In the genomic region with DNA sequence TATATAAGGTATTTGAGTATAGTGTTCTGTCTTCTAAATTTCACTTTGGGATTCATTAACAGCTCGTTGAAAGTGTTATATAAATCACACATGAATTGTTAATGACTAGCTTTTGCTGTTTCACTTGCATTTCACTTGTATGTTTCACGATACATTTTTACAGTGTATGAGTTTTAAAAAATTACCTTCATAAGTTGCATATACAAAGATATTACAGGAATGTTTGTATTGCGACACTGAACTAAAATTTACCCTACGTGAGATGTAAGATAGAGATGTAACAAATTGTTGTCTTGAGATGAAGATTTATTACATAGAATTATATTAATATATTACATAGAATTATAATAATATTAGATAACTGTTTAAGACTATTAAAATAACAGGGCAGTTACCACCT, we compare ENCODE assay signal across 10 cellular contexts. TPM values are rescaled to one million over a fixed set of nuclear protein-coding genes. Genes with fewer than 3 reads are reported as not detected.
DNase-seq lines count a peak whose midpoint lies in the region; ATAC-seq and TF ChIP-seq lines count a peak whose summit lies in the region.
"Had no signal": no experiment of that assay in that cellular context is flagged by ENCODE, and none has a peak within 500 bp of the region (broad histone marks: within the 10 kb centered on the region; RNA-seq: fewer than 3 reads in every experiment).

No MANE protein-coding gene starts in this region.

- no peak overlapping the region for H3K27ac Mint-ChIP-seq in activated naive CD4-positive, alpha-beta T cell treated with anti-CD3 and anti-CD28 coated beads, Interleukin-2, amount 50 U/mL, for 24 hours
- peak overlapping the region; percentile 80 for H3K27ac Mint-ChIP-seq in activated naive CD8-positive, alpha-beta T cell treated with anti-CD3 and anti-CD28 coated beads, Interleukin-2, amount 10 ng/mL, durations not matched to agents 7 days and 5 days
- H3K27ac Mint-ChIP-seq in type B pancreatic cell: peak overlapping the region; percentile 74

- peaks cover 5 to 21% of the 10 kb centered on the region in 2 donors for H3K4me1 ChIP-seq in left lung

- no peak for DNase-seq in activated naive CD4-positive, alpha-beta T cell treated with Interleukin-2 at 50 U/mL for 16 hours
- no peak for DNase-seq in activated naive CD8-positive, alpha-beta T cell treated with anti-CD3 and anti-CD28 coated beads, Interleukin-2, amount 10 ng/mL, durations not matched to agents 7 days and 5 days
- DNase-seq in left lung: no peak
- DNase-seq in type B pancreatic cell (ENCODE audit: extremely low spot score, unreplicated experiment): no peak
- DNase-seq in D341Med (ENCODE audit: low spot score): no peak
- DNase-seq: NCI-H446 had no signal

- no peaks in the 10 kb centered on the region for H3K9me3 ChIP-seq in left lung

- intact Hi-C loops in left lung (cut with DNase I): no loop called here

- H3K9me3 Mint-ChIP-seq in activated naive CD4-positive, alpha-beta T cell treated with anti-CD3 and anti-CD28 coated beads, Interleukin-2, amount 50 U/mL, for 24 hours: no peaks in the 10 kb centered on the region
- H3K9me3 Mint-ChIP-seq in activated naive CD8-positive, alpha-beta T cell treated with anti-CD3 and anti-CD28 coated beads, Interleukin-2, amount 10 ng/mL, durations not matched to agents 7 days and 5 days: no peaks in the 10 kb centered on the region
- H3K9me3 Mint-ChIP-seq in type B pancreatic cell: no peaks in the 10 kb centered on the region

- no peak for ATAC-seq in activated naive CD8-positive, alpha-beta T cell treated with anti-CD3 and anti-CD28 coated beads, Interleukin-2, amount 10 ng/mL, durations not matched to agents 7 days and 5 days (ENCODE audit: low read depth)
- ATAC-seq in left lung: no peak
- ATAC-seq in GM18868 (IDR thresholded peaks at IDR 0.05; ENCODE audit: unreplicated experiment): no peak
- ATAC-seq in HG03520 (IDR thresholded peaks at IDR 0.05; ENCODE audit: unreplicated experiment): no peak

- H3K36me3 Mint-ChIP-seq in activated naive CD4-positive, alpha-beta T cell treated with anti-CD3 and anti-CD28 coated beads, Interleukin-2, amount 50 U/mL, for 24 hours: peaks cover 10% of the 10 kb centered on the region
- H3K36me3 Mint-ChIP-seq in activated naive CD8-positive, alpha-beta T cell treated with anti-CD3 and anti-CD28 coated beads, Interleukin-2, amount 10 ng/mL, durations not matched to agents 7 days and 5 days: peaks cover 18% of the 10 kb centered on the region
- H3K36me3 Mint-ChIP-seq in type B pancreatic cell: peaks cover 14% of the 10 kb centered on the region

- TF ChIP-seq CTCF in left lung (IDR thresholded peaks at IDR 0.05) (no peak), type B pancreatic cell (conservative IDR thresholded peaks at IDR 0.05) (no peak)

- H3K36me3 ChIP-seq in left lung: peaks cover 3 to 46% of the 10 kb centered on the region in 2 donors

- POLR2A ChIA-PET in activated naive CD8-positive, alpha-beta T cell treated with anti-CD3 and anti-CD28 coated beads, Interleukin-2, amount 10 ng/mL, durations not matched to agents 7 days and 5 days (lab: Charles Lee): interaction anchor here (1.1 kb wide), 1 partner anchor 46 kb away, joined by 4 read pairs; the partner anchor contains the start of gene UPF3A

- no peak overlapping the region for H3K27ac ChIP-seq in left lung

- H3K27me3 Mint-ChIP-seq in activated naive CD4-positive, alpha-beta T cell treated with anti-CD3 and anti-CD28 coated beads, Interleukin-2, amount 50 U/mL, for 24 hours: no peaks in the 10 kb centered on the region
- H3K27me3 Mint-ChIP-seq in activated naive CD8-positive, alpha-beta T cell treated with anti-CD3 and anti-CD28 coated beads, Interleukin-2, amount 10 ng/mL, durations not matched to agents 7 days and 5 days: no peaks in the 10 kb centered on the region
- peaks cover 13% of the 10 kb centered on the region for H3K27me3 Mint-ChIP-seq in type B pancreatic cell

- H3K4me3 Mint-ChIP-seq in activated naive CD4-positive, alpha-beta T cell treated with anti-CD3 and anti-CD28 coated beads, Interleukin-2, amount 50 U/mL, for 24 hours: peak overlapping the region; percentile 94
- peak overlapping the region; percentile 86 for H3K4me3 Mint-ChIP-seq in activated naive CD8-positive, alpha-beta T cell treated with anti-CD3 and anti-CD28 coated beads, Interleukin-2, amount 10 ng/mL, durations not matched to agents 7 days and 5 days
- H3K4me3 Mint-ChIP-seq in type B pancreatic cell: peak overlapping the region; percentile 94

- H3K27me3 ChIP-seq in left lung: no peaks in the 10 kb centered on the region

- peak overlapping the region; percentile 93 to 97 for H3K4me3 ChIP-seq in left lung

- H3K4me1 Mint-ChIP-seq in activated naive CD4-positive, alpha-beta T cell treated with anti-CD3 and anti-CD28 coated beads, Interleukin-2, amount 50 U/mL, for 24 hours: peaks cover 29% of the 10 kb centered on the region
- H3K4me1 Mint-ChIP-seq in activated naive CD8-positive, alpha-beta T cell treated with anti-CD3 and anti-CD28 coated beads, Interleukin-2, amount 10 ng/mL, durations not matched to agents 7 days and 5 days: peaks cover 21% of the 10 kb centered on the region
- peaks cover 10% of the 10 kb centered on the region for H3K4me1 Mint-ChIP-seq in type B pancreatic cell (ENCODE audit: unreplicated experiment)

RNA-seq across cellular contexts. Expression of gene CDC16, which starts 1.5 kb away (rescaled TPM):
- 10 to 100 TPM; 91.1 to 99.7 TPM for total RNA-seq in activated naive CD8-positive, alpha-beta T cell treated with anti-CD3 and anti-CD28 coated beads, Interleukin-2, amount 10 ng/mL, durations not matched to agents 7 days and 5 days
- 10 to 100 TPM; 59.8 to 63.6 TPM for total RNA-seq in left lung
- 66.4 and 81.7 TPM in 2 replicates for total RNA-seq in type B pancreatic cell (ENCODE audit: low replicate concordance)

RNA-seq across cellular contexts. Expression of gene UPF3A, which starts 45.2 kb away (rescaled TPM):
- total RNA-seq in activated naive CD8-positive, alpha-beta T cell treated with anti-CD3 and anti-CD28 coated beads, Interleukin-2, amount 10 ng/mL, durations not matched to agents 7 days and 5 days: 10 to 100 TPM; 63.8 to 68.7 TPM
- total RNA-seq in left lung (10 to 100 TPM; 32.3 to 42.6 TPM), type B pancreatic cell (ENCODE audit: low replicate concordance) (47.8 and 91.8 TPM in 2 replicates)

RNA-seq across cellular contexts. Expression of gene CFAP97D2, which starts 57.2 kb away (rescaled TPM):
- under 1 TPM in 1 of 2 experiments, not detected in 1; 0.22 TPM for total RNA-seq in activated naive CD8-positive, alpha-beta T cell treated with anti-CD3 and anti-CD28 coated beads, Interleukin-2, amount 10 ng/mL, durations not matched to agents 7 days and 5 days
- total RNA-seq in left lung (1 to 10 TPM in 1 of 2 donors, not detected in 1; 1.5 TPM), type B pancreatic cell (ENCODE audit: low replicate concordance) (not detected in 2 replicates)
- total RNA-seq: lower leg skin had no signal
